25 cellular contexts compared by ENCODE assay signal in genomic region chr6:164102701-164103100, GRCh38.
DNase-seq lines count a peak whose midpoint lies in the region; ATAC-seq, FAIRE-seq and TF ChIP-seq lines count a peak whose summit lies in the region.
"Had no signal": no experiment of that assay in that cellular context is flagged by ENCODE, and none has a peak within 500 bp of the region (broad histone marks: within the 10 kb centered on the region; RNA-seq: fewer than 3 reads in every experiment).

No MANE protein-coding gene starts in this region.

- no peak for TF ChIP-seq EP300 in K562 (IDR thresholded peaks at IDR 0.05; ENCODE audit: low read length)

- FAIRE-seq in K562 (lab: Jason Lieb, UNC), result no peak
- FAIRE-seq: A549, G401.6, GM12878 had no signal

- H3K9me1 ChIP-seq in K562 (ENCODE audit: control insufficient read depth, insufficient read depth, low read length), result no peaks in the 10 kb centered on the region

- TF ChIP-seq CTCF in left ventricle myocardium inferior (IDR thresholded peaks at IDR 0.05; ENCODE audit: borderline replicate concordance) (no peak), K562 (IDR thresholded peaks at IDR 0.05 in 2 of 3, conservative IDR thresholded peaks at IDR 0.05 in 1 of 3; ENCODE audit: insufficient read depth in 2 of 3, low read depth in 1 of 3, low read length in 3 of 3) (no peak), nephron (IDR thresholded peaks at IDR 0.05; ENCODE audit: unreplicated experiment in 3 of 3) (no peak), gastrocnemius medialis (IDR thresholded peaks at IDR 0.05 in 4 of 5, conservative IDR thresholded peaks at IDR 0.05 in 1 of 5) (no peak)

- TF ChIP-seq POLR2A in K562 (conservative IDR thresholded peaks at IDR 0.05) (no peak), gastrocnemius medialis (IDR thresholded peaks at IDR 0.05) (no peak)

- H3K4me1 ChIP-seq in left ventricle myocardium inferior (peaks cover 64% of the 10 kb centered on the region), K562 (replicated peaks in 1 of 2; ENCODE audit: control insufficient read depth in 2 of 2, insufficient read depth in 2 of 2, low read length in 2 of 2) (peaks cover 8 to 11% of the 10 kb centered on the region in 2 experiments; a peak in 4 of 5 replicates), gastrocnemius medialis (peaks cover 52 to 63% of the 10 kb centered on the region in 2 donors)
- H3K4me1 ChIP-seq: A549 had no signal

- no peaks in the 10 kb centered on the region for H4K20me1 ChIP-seq in K562 (replicated peaks; ENCODE audit: control insufficient read depth, insufficient read depth, low read length)

- H3K27ac ChIP-seq in left ventricle myocardium inferior (replicated peaks) (peak overlapping the region; percentile 96), K562 (ENCODE audit: extremely low read depth, low read depth, low read length) (no peak overlapping the region), gastrocnemius medialis (peak overlapping the region; percentile 95 to 98 (median 98))
- H3K27ac ChIP-seq: A549, GM23248, PC-9, SJSA1 had no signal

- no TSS peak for BruUV-seq in K562 (replicated peaks; lab: Mats Ljungman, UMichigan)

- H3K4me3 Mint-ChIP-seq in nephron, result no peak overlapping the region
- H3K4me3 Mint-ChIP-seq: CD4-positive, alpha-beta memory T cell had no signal

- POLR2A ChIA-PET in K562 (lab: Yijun Ruan, JAX), result no interaction called here

- 3% methylated on average over 4 of the region's 4 CpGs for WGBS in K562 (ENCODE audit: insufficient coverage, low coverage, missing lambda C conversion rate)

- H2AFZ ChIP-seq in K562 (ENCODE audit: low read depth, low read length), result no peak overlapping the region
- H2AFZ ChIP-seq: GM23248, PC-9 had no signal

- H3K4me1 Mint-ChIP-seq in nephron, result peaks cover 54% of the 10 kb centered on the region
- H3K4me1 Mint-ChIP-seq: CD4-positive, alpha-beta memory T cell had no signal

- DNase-seq in left ventricle myocardium inferior (no peak), left cardiac atrium (no peak), K562 (ENCODE audit: extremely low read depth in 1 of 4, low spot score in 3 of 4) (no peak), gastrocnemius medialis (no peak), cerebellar nuclear complex (lab: John Stamatoyannopoulos, UW) (no peak), NCI-H345 (lab: John Stamatoyannopoulos, UW) (no peak)
- DNase-seq: C1 segment of cervical spinal cord; CD4-positive, alpha-beta memory T cell; COR-L47; GM23248; KG1; MG63; NCI-H1436; NCI-H1930; NCI-H446 treated with DMSO at 0.1 percent for 48 hours; NCI-H526 treated with DMSO at 0.1 percent for 48 hours; PC-9 had no signal

- ATAC-seq in left cardiac atrium (no peak), K562 (no peak), gastrocnemius medialis (no peak), HG02571 (IDR thresholded peaks at IDR 0.05; ENCODE audit: unreplicated experiment) (no peak)
- ATAC-seq: A549, GM12878, Right ventricle myocardium inferior had no signal

- peaks cover 16% of the 10 kb centered on the region for H3K27me3 Mint-ChIP-seq in nephron (ENCODE audit: low read depth)
- H3K27me3 Mint-ChIP-seq: CD4-positive, alpha-beta memory T cell had no signal

- H3K4me3 ChIP-seq in left ventricle myocardium inferior (no peak overlapping the region), K562 (no peak overlapping the region), gastrocnemius medialis (no peak overlapping the region)
- H3K4me3 ChIP-seq: A549, GM12878, GM23248, HAP-1, MG63, PC-9, SJSA1 had no signal

- H3K9me3 ChIP-seq in left ventricle myocardium inferior (replicated peaks) (no peaks in the 10 kb centered on the region), K562 (replicated peaks; ENCODE audit: control insufficient read depth, insufficient read depth, low read depth, low read length) (no peaks in the 10 kb centered on the region), gastrocnemius medialis (no peaks in the 10 kb centered on the region)
- H3K9me3 ChIP-seq: A549, HAP-1, MG63, SJSA1 had no signal

- H3K9ac ChIP-seq in K562 (ENCODE audit: insufficient read depth in 1 of 2, low read depth in 2 of 2, low read length in 2 of 2), result no peak overlapping the region
- H3K9ac ChIP-seq: GM23248 had no signal

- peak overlapping the region in 2 of 3 experiments; percentile 3 to 66 for H3K27ac Mint-ChIP-seq in nephron
- H3K27ac Mint-ChIP-seq: CD4-positive, alpha-beta memory T cell had no signal

- no peaks in the 10 kb centered on the region for H3K36me3 Mint-ChIP-seq in nephron (ENCODE audit: low read depth)
- H3K36me3 Mint-ChIP-seq: CD4-positive, alpha-beta memory T cell had no signal

- no peaks in the 10 kb centered on the region for H3K9me3 Mint-ChIP-seq in nephron

- H3K36me3 ChIP-seq in left ventricle myocardium inferior (no peaks in the 10 kb centered on the region), K562 (ENCODE audit: control insufficient read depth, insufficient read depth, low read length) (no peaks in the 10 kb centered on the region), gastrocnemius medialis (no peaks in the 10 kb centered on the region)
- H3K36me3 ChIP-seq: HAP-1, MG63, SJSA1 had no signal

- no peak overlapping the region for H3K4me2 ChIP-seq in K562 (ENCODE audit: insufficient read depth, low read length)
- H3K4me2 ChIP-seq: A549, PC-9 had no signal

- intact Hi-C loops in left ventricle myocardium inferior (cut with micrococcal nuclease) (loop anchor here (5.0 to 10.0 kb wide), 2 partner anchors 538 to 680 kb away; no protein-coding TSS in a partner anchor), left cardiac atrium (cut with DNase I) (loop anchor here (10.0 kb wide), 2 partner anchors 138 to 518 kb away; no protein-coding TSS in a partner anchor), K562 (cut with micrococcal nuclease) (loop anchor here (10.0 kb wide), 1 partner anchor 448 kb away; no protein-coding TSS in a partner anchor), gastrocnemius medialis (cut with DNase I; ENCODE audit: low total_unique reads) (no loop called here)

- no peaks in the 10 kb centered on the region for H3K27me3 ChIP-seq in left ventricle myocardium inferior (ENCODE audit: low read depth)
- peaks cover 2 to 23% of the 10 kb centered on the region in 2 experiments; a peak in 2 of 5 replicates for H3K27me3 ChIP-seq in K562 (ENCODE audit: control insufficient read depth in 2 of 2, insufficient read depth in 2 of 2, low read length in 2 of 2)
- no peaks in the 10 kb centered on the region for H3K27me3 ChIP-seq in gastrocnemius medialis
- H3K27me3 ChIP-seq: MG63, SJSA1 had no signal

- no peaks in the 10 kb centered on the region for H3K79me2 ChIP-seq in K562 (ENCODE audit: control insufficient read depth, insufficient read depth, low read length)

- in situ Hi-C loops in K562 (cut with MboI) (loop anchor here (10.0 kb wide), 1 partner anchor 678 kb away; no protein-coding TSS in a partner anchor), gastrocnemius medialis (cut with MboI; ENCODE audit: low sequenced_read_pairs in 4 of 4) (loop anchor here in 3 of 4 donors (10.0 to 25.0 kb wide), 5 partner anchors 138 to 678 kb away; no protein-coding TSS in a partner anchor)

- no peak for TF ChIP-seq RAD21 in K562 (CRISPR knock-in tag; conservative IDR thresholded peaks at IDR 0.05 in 1 of 2, IDR thresholded peaks at IDR 0.05 in 1 of 2)

- CTCF ChIA-PET in K562 (lab: Yijun Ruan, JAX; ENCODE audit: low intra/inter-chr PET ratio), result no interaction called here

TF ChIP-seq in K562, 482 proteins besides CTCF, POLR2A, EP300 and RAD21:
- TF ChIP-seq ZNF436 (CRISPR knock-in tag; IDR thresholded peaks at IDR 0.05) (no peak), MAX (CRISPR knock-in tag; IDR thresholded peaks at IDR 0.05) (no peak), PKNOX1 (IDR thresholded peaks at IDR 0.05) (no peak), KDM4B (IDR thresholded peaks at IDR 0.05; ENCODE audit: borderline replicate concordance in 2 of 2, low read depth in 1 of 2) (no peak), ZNF512 (tag; IDR thresholded peaks at IDR 0.05) (peak; percentile 7; the same call in 1 of the 2 replicates), XRCC3 (IDR thresholded peaks at IDR 0.05) (no peak), RNF219 (CRISPR knock-in tag; IDR thresholded peaks at IDR 0.05) (no peak)
